In genomic region chr13:48231080-48231479, GRCh38 we compare ENCODE assay signal across 1 cellular context.
TF ChIP-seq lines count a peak whose summit lies in the region.

No MANE protein-coding gene starts in this region.

TF ChIP-seq in HEK293, 187 proteins besides CTCF, POLR2A, EP300 and RAD21 (continued from another document):
- TF ChIP-seq ZNF274 (IDR thresholded peaks at IDR 0.05; ENCODE audit: low read length), result no peak
- no peak for TF ChIP-seq ZNF274 (tag by site-specific recombination; IDR thresholded peaks at IDR 0.05; ENCODE audit: borderline replicate concordance)
- no peak for TF ChIP-seq ZNF2 (tag by site-specific recombination; IDR thresholded peaks at IDR 0.05)
- no peak for TF ChIP-seq GLIS1 (tag by site-specific recombination; IDR thresholded peaks at IDR 0.05)
- TF ChIP-seq TSHZ1 (tag by site-specific recombination; IDR thresholded peaks at IDR 0.05; ENCODE audit: borderline replicate concordance), result no peak
- 0 out of 2 replicates have a peak, but pooled peaks have one; percentile 16 for TF ChIP-seq GFI1B (tag by site-specific recombination; IDR thresholded peaks at IDR 0.05)
